ENCODE assay signal across 26 cellular contexts in genomic region chr10:52077796-52078195, GRCh38.
"Had no signal": no experiment of that assay in that cellular context is flagged by ENCODE, and none has a peak within 500 bp of the region (broad histone marks: within the 10 kb centered on the region; RNA-seq: fewer than 3 reads in every experiment).

No MANE protein-coding gene starts in this region.

- H3K27me3 ChIP-seq: neutrophil, pancreas, right lobe of liver, sigmoid colon, stomach, thyroid gland, tibial nerve, upper lobe of left lung, vagina had no signal

- H3K27ac Mint-ChIP-seq: natural killer cell treated with Interleukin-12 subunit alpha and Interleukin-12 subunit beta and Interleukin-15 and Interleukin-18, amount 100 ng/mL, for 72 hours; nephron progenitor cell; stimulated activated effector memory CD8-positive, alpha-beta T cell treated with anti-CD3 and anti-CD28 coated beads, Interleukin-12 subunit alpha, Interleukin-12 subunit beta, amount 100 ng/mL, for 72 hours; stimulated activated naive B cell treated with anti-CD40 and anti-IgM and Interleukin-4, amounts not matched to agents 10 μg/mL and 1 μg/mL and 100 μg/mL, for 72 hours; stimulated activated naive CD8-positive, alpha-beta T cell treated with anti-CD3 and anti-CD28 coated beads, Interleukin-15, Interleukin-2, amounts not matched to agents 100 ng/mL and 50 ng/mL, for 24 hours had no signal

- H3K9me3 Mint-ChIP-seq: natural killer cell treated with Interleukin-12 subunit alpha and Interleukin-12 subunit beta and Interleukin-15 and Interleukin-18, amount 100 ng/mL, for 72 hours; nephron progenitor cell; neural crest cell; stimulated activated naive B cell treated with anti-CD40 and anti-IgM and Interleukin-4, amounts not matched to agents 10 μg/mL and 1 μg/mL and 100 μg/mL, for 72 hours; stimulated activated naive CD8-positive, alpha-beta T cell treated with anti-CD3 and anti-CD28 coated beads, Interleukin-15, Interleukin-2, amounts not matched to agents 100 ng/mL and 50 ng/mL, for 24 hours had no signal

- H3K36me3 ChIP-seq: neutrophil, pancreas, right lobe of liver, sigmoid colon, stomach, thoracic aorta, thyroid gland, tibial nerve, upper lobe of left lung, vagina had no signal

- H3K4me3 Mint-ChIP-seq: natural killer cell treated with Interleukin-12 subunit alpha and Interleukin-12 subunit beta and Interleukin-15 and Interleukin-18, amount 100 ng/mL, for 72 hours; nephron progenitor cell; neural crest cell; stimulated activated effector memory CD8-positive, alpha-beta T cell treated with anti-CD3 and anti-CD28 coated beads, Interleukin-12 subunit alpha, Interleukin-12 subunit beta, amount 100 ng/mL, for 72 hours; stimulated activated naive B cell treated with anti-CD40 and anti-IgM and Interleukin-4, amounts not matched to agents 10 μg/mL and 1 μg/mL and 100 μg/mL, for 72 hours; stimulated activated naive CD8-positive, alpha-beta T cell treated with anti-CD3 and anti-CD28 coated beads, Interleukin-15, Interleukin-2, amounts not matched to agents 100 ng/mL and 50 ng/mL, for 24 hours had no signal

- ATAC-seq: natural killer cell treated with Interleukin-12 subunit alpha and Interleukin-12 subunit beta and Interleukin-15 and Interleukin-18, amount 100 ng/mL, for 72 hours; pancreas; psoas muscle; right cardiac atrium; right lobe of liver; stimulated activated effector memory CD8-positive, alpha-beta T cell treated with anti-CD3 and anti-CD28 coated beads, Interleukin-12 subunit alpha, Interleukin-12 subunit beta, amount 100 ng/mL, for 72 hours; stimulated activated naive B cell treated with anti-CD40 and anti-IgM and Interleukin-4, amounts not matched to agents 10 μg/mL and 1 μg/mL and 100 μg/mL, for 72 hours had no signal

- H3K9me3 ChIP-seq: neutrophil, pancreas, psoas muscle, right lobe of liver, sigmoid colon, stomach, thoracic aorta, thyroid gland, tibial nerve, upper lobe of left lung, vagina had no signal

- H3K36me3 Mint-ChIP-seq: natural killer cell treated with Interleukin-12 subunit alpha and Interleukin-12 subunit beta and Interleukin-15 and Interleukin-18, amount 100 ng/mL, for 72 hours; stimulated activated effector memory CD8-positive, alpha-beta T cell treated with anti-CD3 and anti-CD28 coated beads, Interleukin-12 subunit alpha, Interleukin-12 subunit beta, amount 100 ng/mL, for 72 hours; stimulated activated naive B cell treated with anti-CD40 and anti-IgM and Interleukin-4, amounts not matched to agents 10 μg/mL and 1 μg/mL and 100 μg/mL, for 72 hours had no signal

- H3K27ac ChIP-seq: neutrophil, pancreas, psoas muscle, right lobe of liver, sigmoid colon, stomach, thoracic aorta, thyroid gland, tibial nerve, upper lobe of left lung, vagina had no signal

- H3K27me3 Mint-ChIP-seq: natural killer cell treated with Interleukin-12 subunit alpha and Interleukin-12 subunit beta and Interleukin-15 and Interleukin-18, amount 100 ng/mL, for 72 hours; stimulated activated naive B cell treated with anti-CD40 and anti-IgM and Interleukin-4, amounts not matched to agents 10 μg/mL and 1 μg/mL and 100 μg/mL, for 72 hours; stimulated activated naive CD8-positive, alpha-beta T cell treated with anti-CD3 and anti-CD28 coated beads, Interleukin-15, Interleukin-2, amounts not matched to agents 100 ng/mL and 50 ng/mL, for 24 hours had no signal

- DNase-seq: nephron progenitor cell; nucleus accumbens; pancreas; psoas muscle; right cardiac atrium; right lobe of liver; sigmoid colon; small intestine; stimulated activated CD4-positive, alpha-beta T cell treated with anti-CD3 and anti-CD28 coated beads, Interleukin-15, amount 100 ng/mL, for 24 hours; stimulated activated CD4-positive, alpha-beta T cell treated with anti-CD3 and anti-CD28 coated beads, Interleukin-2, amount 100 ng/mL, for 24 hours; stimulated activated CD4-positive, alpha-beta T cell treated with anti-CD3 and anti-CD28 coated beads, Interleukin-2, amount 100 ng/mL, for 48 hours; stimulated activated CD4-positive, alpha-beta T cell treated with anti-CD3 and anti-CD28 coated beads, Interleukin-4, amount 100 ng/mL, for 24 hours; stimulated activated naive B cell treated with anti-CD40 and anti-IgM and Interleukin-4, amounts not matched to agents 10 μg/mL and 1 μg/mL and 100 μg/mL, for 72 hours; stimulated activated naive CD4-positive, alpha-beta T cell treated with Interleukin-2 at 50 U/mL for 16 hours; stomach; thyroid gland; trophoblast cell; upper lobe of left lung had no signal

- H3K4me1 ChIP-seq: pancreas, psoas muscle, right lobe of liver, sigmoid colon, stomach, thyroid gland, tibial nerve, upper lobe of left lung, vagina had no signal

- H3K4me1 Mint-ChIP-seq: neural crest cell; stimulated activated effector memory CD8-positive, alpha-beta T cell treated with anti-CD3 and anti-CD28 coated beads, Interleukin-12 subunit alpha, Interleukin-12 subunit beta, amount 100 ng/mL, for 72 hours; stimulated activated naive B cell treated with anti-CD40 and anti-IgM and Interleukin-4, amounts not matched to agents 10 μg/mL and 1 μg/mL and 100 μg/mL, for 72 hours had no signal

- H3K4me3 ChIP-seq: pancreas, psoas muscle, right lobe of liver, sigmoid colon, stomach, thoracic aorta, thyroid gland, tibial nerve, upper lobe of left lung, vagina had no signal
